1 cellular context compared by ENCODE assay signal in genomic region chr3:142642956-142643355, GRCh38.
TF ChIP-seq lines count a peak whose summit lies in the region.

No MANE protein-coding gene starts in this region.

TF ChIP-seq in H1, 55 proteins besides CTCF, POLR2A, EP300 and RAD21 (continued from another document):
- TF ChIP-seq TCF12 (IDR thresholded peaks at IDR 0.05; ENCODE audit: low read depth, low read length) (no peak), RXRA (IDR thresholded peaks at IDR 0.05; ENCODE audit: insufficient read depth, low read depth, low read length) (no peak)
